ENCODE assay signal across 1 cellular context in genomic region chr19:3708207-3708931, GRCh38.
TF ChIP-seq lines count a peak whose summit lies in the region.

Gene TJP3, plus strand, starts transcription at chr19:3708384. Its CDS starts 20,049 bp downstream, at chr19:3728433.

TF ChIP-seq in HepG2, 621 proteins besides CTCF, POLR2A, EP300 and RAD21 (continued from another document and continues in another):
- TF ChIP-seq TAF1 (CRISPR knock-in tag; IDR thresholded peaks at IDR 0.05) = peak; percentile 52; the same call in 1 of the 2 replicates
- TF ChIP-seq SP1 (IDR thresholded peaks at IDR 0.05) = no peak
- TF ChIP-seq SP1 (CRISPR knock-in tag; IDR thresholded peaks at IDR 0.05) = peak; percentile 49; the same call in 1 of the 2 replicates
- TF ChIP-seq ZNF782 (CRISPR knock-in tag; IDR thresholded peaks at IDR 0.05; ENCODE audit: borderline replicate concordance) = no peak
- no peak for TF ChIP-seq MAZ (IDR thresholded peaks at IDR 0.05; ENCODE audit: borderline replicate concordance, low read depth, low read length)
- TF ChIP-seq MAZ (CRISPR knock-in tag; IDR thresholded peaks at IDR 0.05; ENCODE audit: low read depth) = peak; percentile 82
- TF ChIP-seq PAXIP1 (CRISPR knock-in tag; conservative IDR thresholded peaks at IDR 0.05) = peak; percentile 77
- TF ChIP-seq ZNF292 (CRISPR knock-in tag; IDR thresholded peaks at IDR 0.05; ENCODE audit: borderline replicate concordance, low read depth) = no peak; the same call in none of the 2 replicates
- 0 out of 2 replicates have a peak, but pooled peaks have one; percentile 65 for TF ChIP-seq POGK (CRISPR knock-in tag; conservative IDR thresholded peaks at IDR 0.05)
- no peak for TF ChIP-seq NFKBIZ (CRISPR knock-in tag; IDR thresholded peaks at IDR 0.05)
- TF ChIP-seq SMARCC2 (IDR thresholded peaks at IDR 0.05) = no peak
- no peak for TF ChIP-seq MBD4 (IDR thresholded peaks at IDR 0.05; ENCODE audit: borderline replicate concordance, low read length)
- TF ChIP-seq GZF1 (CRISPR knock-in tag; IDR thresholded peaks at IDR 0.05) = no peak
- no peak for TF ChIP-seq PAX8 (CRISPR knock-in tag; IDR thresholded peaks at IDR 0.05; ENCODE audit: borderline replicate concordance)
- no peak for TF ChIP-seq NFE2L2 (IDR thresholded peaks at IDR 0.05; ENCODE audit: low read length)
- no peak for TF ChIP-seq IKZF4 (CRISPR knock-in tag; IDR thresholded peaks at IDR 0.05; ENCODE audit: borderline replicate concordance, low read depth, not compliant biosample characterization)
- TF ChIP-seq CHCHD3 (CRISPR knock-in tag; IDR thresholded peaks at IDR 0.05) = 0 out of 2 replicates have a peak, but pooled peaks have one; percentile 41
- no peak; the same call in 1 of the 2 replicates for TF ChIP-seq DPF2 (CRISPR knock-in tag; IDR thresholded peaks at IDR 0.05; ENCODE audit: borderline replicate concordance, low read depth)
- TF ChIP-seq ZFP82 (CRISPR knock-in tag; IDR thresholded peaks at IDR 0.05; ENCODE audit: borderline replicate concordance) = no peak
- TF ChIP-seq NFKB2 (CRISPR knock-in tag; IDR thresholded peaks at IDR 0.05; ENCODE audit: borderline replicate concordance) = 0 out of 2 replicates have a peak, but pooled peaks have one; percentile 25
- TF ChIP-seq ZNF574 (CRISPR knock-in tag; IDR thresholded peaks at IDR 0.05) = peak; percentile 61
- TF ChIP-seq DMTF1 (CRISPR knock-in tag; IDR thresholded peaks at IDR 0.05) = no peak
- no peak for TF ChIP-seq SP2 (CRISPR knock-in tag; IDR thresholded peaks at IDR 0.05)
- no peak for TF ChIP-seq PCBP2 (optimal IDR thresholded peaks at IDR 0.05; ENCODE audit: low read depth, low read length, poor library complexity, severe bottlenecking)
- TF ChIP-seq ZBTB40 (IDR thresholded peaks at IDR 0.05) = no peak
- TF ChIP-seq ZBTB40 (CRISPR knock-in tag; IDR thresholded peaks at IDR 0.05) = no peak
- TF ChIP-seq PLRG1 (conservative IDR thresholded peaks at IDR 0.05) = no peak
- no peak for TF ChIP-seq ZNF17 (CRISPR knock-in tag; IDR thresholded peaks at IDR 0.05)
- TF ChIP-seq PRDM15 (CRISPR knock-in tag; IDR thresholded peaks at IDR 0.05) = no peak
- TF ChIP-seq HINFP (CRISPR knock-in tag; IDR thresholded peaks at IDR 0.05; ENCODE audit: low read depth) = no peak
